ENCODE assay signal across 1 cellular context in genomic region chr3:11769704-11770103, GRCh38.
TF ChIP-seq lines count a peak whose summit lies in the region.

No MANE protein-coding gene starts in this region.

TF ChIP-seq in K562, 482 proteins besides CTCF, POLR2A, EP300 and RAD21 (continued from another document):
- no peak for TF ChIP-seq ATF1 (CRISPR knock-in tag; IDR thresholded peaks at IDR 0.05)
- TF ChIP-seq ATF1 (tag; IDR thresholded peaks at IDR 0.05), result no peak
TF ChIP-seq in K562: peak in this region for 0.
